Comparison of ENCODE assay signal across 2 cellular contexts in genomic region chr12:58917699-58918334, GRCh38.
TF ChIP-seq lines count a peak whose summit lies in the region.

No MANE protein-coding gene starts in this region.

TF ChIP-seq in A549, 52 proteins besides CTCF, POLR2A, EP300 and RAD21:
- TF ChIP-seq TP53 (CRISPR knock-in tag; IDR thresholded peaks at IDR 0.05) (no peak), JUNB (IDR thresholded peaks at IDR 0.05) (no peak), ESRRA (IDR thresholded peaks at IDR 0.05; ENCODE audit: borderline replicate concordance, low read length) (no peak), SREBF2 (IDR thresholded peaks at IDR 0.05) (no peak), ZFP36 (IDR thresholded peaks at IDR 0.05; ENCODE audit: borderline replicate concordance, partially characterized antibody) (no peak), CHD4 (IDR thresholded peaks at IDR 0.05; ENCODE audit: borderline replicate concordance) (no peak), ATOH8 (CRISPR knock-in tag; IDR thresholded peaks at IDR 0.05; ENCODE audit: low read depth) (no peak), KDM5A (IDR thresholded peaks at IDR 0.05) (no peak), SMC3 (IDR thresholded peaks at IDR 0.05) (no peak), REST (IDR thresholded peaks at IDR 0.05) (no peak), FOSB (CRISPR knock-in tag; IDR thresholded peaks at IDR 0.05) (no peak), MAX (IDR thresholded peaks at IDR 0.05) (no peak), NR3C1 (IDR thresholded peaks at IDR 0.05) (no peak), POLR2AphosphoS2 (conservative IDR thresholded peaks at IDR 0.05; ENCODE audit: low read length) (no peak), RARB (CRISPR knock-in tag; IDR thresholded peaks at IDR 0.05) (no peak), PHF8 (IDR thresholded peaks at IDR 0.05; ENCODE audit: borderline replicate concordance, low read depth) (no peak), RCOR1 (IDR thresholded peaks at IDR 0.05; ENCODE audit: low read depth, low read length) (no peak), HEYL (CRISPR knock-in tag; IDR thresholded peaks at IDR 0.05) (no peak), CHD2 (IDR thresholded peaks at IDR 0.05; ENCODE audit: low read length, partially characterized antibody) (no peak)

TF ChIP-seq in IMR-90, 13 proteins besides CTCF, POLR2A, EP300 and RAD21:
- TF ChIP-seq MXI1 (IDR thresholded peaks at IDR 0.05; ENCODE audit: borderline replicate concordance, low read depth, low read length) (peak; percentile 45; the same call in 1 of the 2 replicates), RCOR1 (IDR thresholded peaks at IDR 0.05; ENCODE audit: insufficient replicate concordance, low read length) (no peak)
TF ChIP-seq in IMR-90: peak in this region for 1.
